ENCODE assay signal across 15 cellular contexts in the genomic region with DNA sequence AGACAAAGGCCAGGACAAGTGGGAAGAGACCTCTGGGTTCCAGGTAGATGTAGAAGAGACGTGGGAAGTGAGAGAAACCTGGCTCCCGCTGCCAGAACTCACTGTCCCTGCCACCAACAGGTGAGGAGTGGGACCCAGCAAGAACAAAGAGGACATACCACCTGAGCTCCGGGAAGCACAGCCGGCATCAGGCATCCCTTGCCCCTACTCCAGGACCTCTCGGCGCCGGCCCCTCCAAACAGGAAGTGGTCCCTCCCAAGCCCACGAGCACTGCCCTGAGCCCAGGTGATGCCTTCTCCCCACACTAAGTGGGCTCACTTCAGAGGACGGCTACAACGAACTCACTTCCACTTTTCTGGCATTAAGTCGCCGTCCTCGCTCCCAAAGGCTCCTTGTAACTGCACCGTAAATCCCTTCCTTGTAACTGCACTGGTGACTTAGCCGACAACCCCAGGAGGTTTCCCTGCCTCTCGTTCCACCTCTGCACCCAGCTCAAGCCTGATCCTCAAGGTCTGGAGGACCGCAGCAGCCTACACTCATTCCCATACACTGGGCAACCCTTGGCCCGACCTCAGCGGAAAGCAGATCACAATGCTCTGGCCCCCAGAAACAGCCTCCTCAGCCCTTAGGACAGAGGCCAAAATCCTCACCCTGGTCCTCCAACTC. TPM values are rescaled to one million over a fixed set of nuclear protein-coding genes. Genes with fewer than 3 reads are reported as not detected.
DNase-seq lines count a peak whose midpoint lies in the region; ATAC-seq and TF ChIP-seq lines count a peak whose summit lies in the region.
"Had no signal": no experiment of that assay in that cellular context is flagged by ENCODE, and none has a peak within 500 bp of the region (broad histone marks: within the 10 kb centered on the region; RNA-seq: fewer than 3 reads in every experiment).

No MANE protein-coding gene starts in this region.

- H3K4me1 ChIP-seq in Panc1 (ENCODE audit: control insufficient read depth, insufficient read depth, low read length) (no peaks in the 10 kb centered on the region), body of pancreas (no peaks in the 10 kb centered on the region)

- no TSS peak for BruUV-seq in Panc1 (replicated peaks; lab: Mats Ljungman, UMichigan)

- H3K4me1 Mint-ChIP-seq in nephron progenitor cell = peaks cover 42% of the 10 kb centered on the region
- H3K4me1 Mint-ChIP-seq in stimulated activated effector memory CD8-positive, alpha-beta T cell treated with anti-CD3 and anti-CD28 coated beads, Interleukin-12 subunit alpha, Interleukin-12 subunit beta, amount 100 ng/mL, for 72 hours = no peaks in the 10 kb centered on the region
- H3K4me1 Mint-ChIP-seq: B cell had no signal

- POLR2A ChIA-PET in Panc1 (lab: Charles Lee) = no interaction called here

- TF ChIP-seq CTCF in Panc1 (IDR thresholded peaks at IDR 0.05) (no peak), nephron progenitor cell (IDR thresholded peaks at IDR 0.05) (no peak), body of pancreas (IDR thresholded peaks at IDR 0.05) (no peak)

- H3K4me3 ChIP-seq in H7 (ENCODE audit: insufficient read depth, low read depth, low read length) (no peak overlapping the region), Panc1 (ENCODE audit: low read depth in 2 of 2, low read length in 2 of 2) (no peak overlapping the region), body of pancreas (no peak overlapping the region)
- H3K4me3 ChIP-seq: BLaER1 treated with 17β-estradiol and CSF1 and Interleukin-3, amounts not matched to agents 10 nM and 100 nM; GM12878 had no signal

- in situ Hi-C loops in Panc1 (cut with HindIII; ENCODE audit: low pct_unique_long_range_greater_than_20kb, low sequenced_read_pairs) = no loop called here

- H3K27me3 Mint-ChIP-seq in nephron progenitor cell (ENCODE audit: low read depth, poor library complexity) = peaks cover 17% of the 10 kb centered on the region
- H3K27me3 Mint-ChIP-seq: B cell had no signal

- peak overlapping the region; percentile 55 for H3K4me3 Mint-ChIP-seq in nephron progenitor cell
- no peak overlapping the region for H3K4me3 Mint-ChIP-seq in stimulated activated effector memory CD8-positive, alpha-beta T cell treated with anti-CD3 and anti-CD28 coated beads, Interleukin-12 subunit alpha, Interleukin-12 subunit beta, amount 100 ng/mL, for 72 hours
- H3K4me3 Mint-ChIP-seq: B cell; CD8-positive, alpha-beta T cell; HFFc6 had no signal

- 80% methylated on average over 12 to 19 of the region's 19 CpGs for WGBS in body of pancreas, 2 donors

- no peak for TF ChIP-seq POLR2A in body of pancreas (IDR thresholded peaks at IDR 0.05)

- DNase-seq in H7 (peak; percentile 42), Panc1 (ENCODE audit: low read depth, low spot score) (no peak), nephron progenitor cell (no peak), body of pancreas (no peak), NCI-H345 (lab: John Stamatoyannopoulos, UW) (no peak)
- DNase-seq in stimulated activated effector memory CD8-positive, alpha-beta T cell treated with anti-CD3 and anti-CD28 coated beads, Interleukin-12 subunit alpha, Interleukin-12 subunit beta, amount 100 ng/mL, for 72 hours (ENCODE audit: low spot score in 2 of 2) = no peak
- DNase-seq: Calu3; CD8-positive, alpha-beta T cell; DND-41; EL; HFFc6 had no signal

- H3K27ac ChIP-seq in Panc1 (ENCODE audit: low read length) = no peak overlapping the region
- no peak overlapping the region for H3K27ac ChIP-seq in body of pancreas
- H3K27ac ChIP-seq: BLaER1 treated with 17β-estradiol and CSF1 and Interleukin-3, amounts not matched to agents 10 nM and 100 nM had no signal

- peaks cover 1% of the 10 kb centered on the region for H3K9me3 Mint-ChIP-seq in nephron progenitor cell
- no peaks in the 10 kb centered on the region for H3K9me3 Mint-ChIP-seq in stimulated activated effector memory CD8-positive, alpha-beta T cell treated with anti-CD3 and anti-CD28 coated beads, Interleukin-12 subunit alpha, Interleukin-12 subunit beta, amount 100 ng/mL, for 72 hours
- H3K9me3 Mint-ChIP-seq: CD8-positive, alpha-beta T cell; HFFc6 had no signal

- H3K27me3 ChIP-seq in H7 (ENCODE audit: control insufficient read depth, insufficient read depth, low read length) (no peaks in the 10 kb centered on the region), Panc1 (ENCODE audit: control insufficient read depth, insufficient read depth, low read length) (no peaks in the 10 kb centered on the region), body of pancreas (no peaks in the 10 kb centered on the region)
- H3K27me3 ChIP-seq: BLaER1 treated with 17β-estradiol and CSF1 and Interleukin-3, amounts not matched to agents 10 nM and 100 nM had no signal

- ATAC-seq in Panc1 (peak; percentile 53; the same call in 1 of the 2 replicates), body of pancreas (no peak), GM18519 (IDR thresholded peaks at IDR 0.05; ENCODE audit: low FRiP score, unreplicated experiment) (no peak)
- peak; percentile 25 for ATAC-seq in stimulated activated effector memory CD8-positive, alpha-beta T cell treated with anti-CD3 and anti-CD28 coated beads, Interleukin-12 subunit alpha, Interleukin-12 subunit beta, amount 100 ng/mL, for 72 hours
- ATAC-seq: CD8-positive, alpha-beta T cell; GM12878 had no signal

- no peaks in the 10 kb centered on the region for H3K36me3 ChIP-seq in H7 (replicated peaks; ENCODE audit: control insufficient read depth, insufficient read depth, low read length)
- no peaks in the 10 kb centered on the region for H3K36me3 ChIP-seq in Panc1 (ENCODE audit: control insufficient read depth, insufficient read depth, low read length)
- H3K36me3 ChIP-seq in body of pancreas (replicated peaks in 1 of 2; ENCODE audit: insufficient read depth in 1 of 2, low read depth in 2 of 2) = no peaks in the 10 kb centered on the region
- H3K36me3 ChIP-seq: BLaER1 treated with 17β-estradiol and CSF1 and Interleukin-3, amounts not matched to agents 10 nM and 100 nM had no signal

- intact Hi-C loops in Panc1 (cut with micrococcal nuclease; ENCODE audit: unreplicated experiment) = no loop called here
- intact Hi-C loops in body of pancreas (cut with DNase I) = no loop called here

- H3K27ac Mint-ChIP-seq in nephron progenitor cell = peak overlapping the region; percentile 95
- H3K27ac Mint-ChIP-seq in stimulated activated effector memory CD8-positive, alpha-beta T cell treated with anti-CD3 and anti-CD28 coated beads, Interleukin-12 subunit alpha, Interleukin-12 subunit beta, amount 100 ng/mL, for 72 hours = no peak overlapping the region
- H3K27ac Mint-ChIP-seq: B cell; CD8-positive, alpha-beta T cell; HFFc6 had no signal

- H3K9me3 ChIP-seq in Panc1 (ENCODE audit: control insufficient read depth, insufficient read depth, low read depth, low read length) (no peaks in the 10 kb centered on the region), body of pancreas (no peaks in the 10 kb centered on the region)
- H3K9me3 ChIP-seq: BLaER1 treated with 17β-estradiol and CSF1 and Interleukin-3, amounts not matched to agents 10 nM and 100 nM had no signal

- H3K36me3 Mint-ChIP-seq in nephron progenitor cell (ENCODE audit: low read depth) = peaks cover under 1% of the 10 kb centered on the region
- no peaks in the 10 kb centered on the region for H3K36me3 Mint-ChIP-seq in stimulated activated effector memory CD8-positive, alpha-beta T cell treated with anti-CD3 and anti-CD28 coated beads, Interleukin-12 subunit alpha, Interleukin-12 subunit beta, amount 100 ng/mL, for 72 hours
- H3K36me3 Mint-ChIP-seq: CD8-positive, alpha-beta T cell had no signal

- CTCF ChIA-PET in Panc1 (lab: Charles Lee) = interaction anchor here (0.6 kb wide), 1 partner anchor 14 kb away, joined by 3 read pairs; no protein-coding TSS in a partner anchor

RNA-seq across cellular contexts. Expression of a gene that starts 8.8 kb away (rescaled TPM):
- 7.4 and 24.5 TPM in 2 replicates for total RNA-seq in H7 (2014; rRNA removed; shearing (Covaris generic))
- total RNA-seq in Panc1 (2021; ENCODE audit: unreplicated experiment) (7.0 TPM), body of pancreas (1 to 10 TPM in 1 of 2 donors, under 1 TPM in 1; 0.66 to 2.3 TPM)
- 4.6 TPM for polyA plus RNA-seq in Panc1 (2012; ENCODE audit: insufficient read length)

RNA-seq across cellular contexts. Expression of a gene that starts 36.9 kb away (rescaled TPM):
- 75.3 and 82.2 TPM in 2 replicates for total RNA-seq in H7 (2014; rRNA removed; shearing (Covaris generic))
- 73.4 TPM for total RNA-seq in Panc1 (2021; ENCODE audit: unreplicated experiment)
- 81.0 TPM for polyA plus RNA-seq in Panc1 (2012; ENCODE audit: insufficient read length)
- 10 to 100 TPM; 23.7 to 26.2 TPM for total RNA-seq in body of pancreas

RNA-seq across cellular contexts. Expression of a gene that starts 45.9 kb away (rescaled TPM):
- total RNA-seq in H7 (2014; rRNA removed; shearing (Covaris generic)) = 69.7 and 86.0 TPM in 2 replicates
- total RNA-seq in Panc1 (2021; ENCODE audit: unreplicated experiment) = 32.6 TPM
- 37.6 TPM for polyA plus RNA-seq in Panc1 (2012; ENCODE audit: insufficient read length)
- 10 to 100 TPM; 26.7 to 53.1 TPM for total RNA-seq in body of pancreas

RNA-seq across cellular contexts. Expression of a gene that starts 46.1 kb away (rescaled TPM):
- total RNA-seq in H7 (2014; rRNA removed; shearing (Covaris generic)) = 54.0 and 69.0 TPM in 2 replicates
- total RNA-seq in Panc1 (2021; ENCODE audit: unreplicated experiment) (106 TPM), body of pancreas (1 to 10 TPM; 5.7 to 8.9 TPM)
- 82.2 TPM for polyA plus RNA-seq in Panc1 (2012; ENCODE audit: insufficient read length)

Comparison
In these comparisons a context has a peak if more than half of its experiments do, and no peak if none do; other contexts are left out.
1. ATAC-seq: peak in Panc1 (single experiment) and stimulated activated effector memory CD8-positive, alpha-beta T cell treated with anti-CD3 and anti-CD28 coated beads, Interleukin-12 subunit alpha, Interleukin-12 subunit beta, amount 100 ng/mL, for 72 hours (single experiment); none in body of pancreas (single experiment) and GM18519 (single experiment).